Comparison of ENCODE assay signal across 8 cellular contexts in the genomic region with DNA sequence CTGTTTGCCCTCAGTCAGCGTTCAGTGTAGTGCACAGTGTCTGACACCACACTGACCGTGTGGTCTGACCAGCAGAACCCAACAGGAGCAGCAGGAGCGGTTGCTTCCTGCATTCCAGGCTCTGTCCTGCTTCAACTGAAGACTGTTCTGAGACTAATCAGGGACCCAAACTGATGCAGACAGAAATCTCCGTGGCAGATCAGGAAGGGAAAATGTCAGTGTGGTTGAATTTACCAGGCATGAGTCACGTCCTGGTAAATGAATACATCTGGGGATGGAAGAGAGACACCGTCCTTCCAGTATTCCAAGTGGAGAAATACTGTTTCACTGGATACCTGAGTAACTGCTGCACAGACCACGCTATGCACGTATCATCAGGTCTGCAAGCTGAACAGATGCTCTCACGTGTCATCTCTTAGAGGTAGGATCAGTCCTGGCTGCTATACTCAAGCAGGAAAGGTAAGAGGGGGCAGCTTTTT.
DNase-seq lines count a peak whose midpoint lies in the region; ATAC-seq, FAIRE-seq and TF ChIP-seq lines count a peak whose summit lies in the region.

No MANE protein-coding gene starts in this region.

- peak; percentile 94 for FAIRE-seq in endothelial cell of umbilical vein (lab: Jason Lieb, UNC)

- CTCF ChIA-PET in BJ (lab: Yijun Ruan, JAX), result interaction anchor here (0.9 to 1.2 kb wide), 4 partner anchors 10 to 292 kb away, joined by 3 to 4 read pairs (median 3); no protein-coding TSS in a partner anchor
- CTCF ChIA-PET in endothelial cell of umbilical vein (lab: Charles Lee), result interaction anchor here (0.6 to 4.3 kb wide), 9 partner anchors 11 to 262 kb away, joined by 3 to 18 read pairs (median 3); no protein-coding TSS in a partner anchor

- intact Hi-C loops in endothelial cell of umbilical vein (cut with micrococcal nuclease), result loop anchor here (1.0 to 2.0 kb wide), 5 partner anchors 13 to 224 kb away; partner anchors contain the start of gene EPAS1
- intact Hi-C loops in mucosa of descending colon (cut with DNase I, micrococcal nuclease), result no loop called here

- peak overlapping the region; percentile 91 for H3K4me2 ChIP-seq in endothelial cell of umbilical vein (ENCODE audit: insufficient read depth, low read length)

- ATAC-seq in mucosa of descending colon, result peak; percentile 13
- no peak for ATAC-seq in HG03045 (IDR thresholded peaks at IDR 0.05; ENCODE audit: unreplicated experiment)
- no peak for ATAC-seq in HG03196 (IDR thresholded peaks at IDR 0.05; ENCODE audit: unreplicated experiment)
- ATAC-seq in GM19023 (IDR thresholded peaks at IDR 0.05; ENCODE audit: unreplicated experiment), result no peak

- dilution Hi-C loops in endothelial cell of umbilical vein (cut with MboI; ENCODE audit: extremely low pct_ligation_motif_present, low sequenced_read_pairs), result no loop called here

- no peak overlapping the region for H2AFZ ChIP-seq in endothelial cell of umbilical vein (ENCODE audit: low read depth, low read length)

- peak overlapping the region; percentile 13; the same call in 1 of the 2 replicates for H3K4me3 ChIP-seq in BJ (ENCODE audit: low read depth, low read length)
- peak overlapping the region; percentile 13 to 88 (median 27) for H3K4me3 ChIP-seq in endothelial cell of umbilical vein (replicated peaks in 1 of 3; ENCODE audit: insufficient read depth in 1 of 3, low read depth in 1 of 3, low read length in 3 of 3)
- H3K4me3 ChIP-seq in mucosa of descending colon, result no peak overlapping the region

- no peaks in the 10 kb centered on the region for H3K9me3 ChIP-seq in endothelial cell of umbilical vein (replicated peaks; ENCODE audit: control insufficient read depth, insufficient read depth, low read length)
- no peaks in the 10 kb centered on the region for H3K9me3 ChIP-seq in mucosa of descending colon

- H3K27ac ChIP-seq in endothelial cell of umbilical vein (ENCODE audit: insufficient read depth, low read depth, low read length), result peak overlapping the region; percentile 84

- no peaks in the 10 kb centered on the region for H3K27me3 ChIP-seq in BJ (ENCODE audit: control insufficient read depth, insufficient read depth, low read length)
- H3K27me3 ChIP-seq in endothelial cell of umbilical vein (ENCODE audit: control insufficient read depth in 2 of 2, insufficient read depth in 2 of 2, low read length in 2 of 2), result no peaks in the 10 kb centered on the region

- H4K20me1 ChIP-seq in endothelial cell of umbilical vein (replicated peaks; ENCODE audit: control insufficient read depth, extremely low read depth, insufficient read depth, low read length), result no peaks in the 10 kb centered on the region

- peak; percentile 65 for TF ChIP-seq POLR2A in endothelial cell of umbilical vein (IDR thresholded peaks at IDR 0.05; ENCODE audit: low read depth, low read length)

- TF ChIP-seq CTCF in BJ (IDR thresholded peaks at IDR 0.05; ENCODE audit: insufficient read depth, low read depth, low read length), result no peak
- TF ChIP-seq CTCF in endothelial cell of umbilical vein (IDR thresholded peaks at IDR 0.05; ENCODE audit: extremely low read depth in 1 of 2, insufficient read depth in 1 of 2, low read depth in 1 of 2, low read length in 2 of 2), result no peak
- TF ChIP-seq CTCF in mucosa of descending colon (IDR thresholded peaks at IDR 0.05), result no peak

- POLR2A ChIA-PET in BJ (lab: Charles Lee), result no interaction called here
- POLR2A ChIA-PET in endothelial cell of umbilical vein (lab: Charles Lee), result no interaction called here

- H3K79me2 ChIP-seq in endothelial cell of umbilical vein (ENCODE audit: control insufficient read depth, insufficient read depth, low read length), result peaks cover 32% of the 10 kb centered on the region

- H3K9ac ChIP-seq in endothelial cell of umbilical vein (replicated peaks; ENCODE audit: extremely low read depth, insufficient read depth, low read length), result peak overlapping the region; percentile 98

- H3K4me1 ChIP-seq in endothelial cell of umbilical vein (ENCODE audit: control insufficient read depth, extremely low read depth, insufficient read depth, low read length), result peaks cover 71% of the 10 kb centered on the region
- H3K4me1 ChIP-seq in mucosa of descending colon (ENCODE audit: low read depth), result no peaks in the 10 kb centered on the region

- H3K9me1 ChIP-seq in endothelial cell of umbilical vein (replicated peaks; ENCODE audit: control insufficient read depth, extremely low read depth, insufficient read depth, low read length), result no peaks in the 10 kb centered on the region

- no TSS peak for BruUV-seq in endothelial cell of umbilical vein (replicated peaks; lab: Mats Ljungman, UMichigan)

- H3K36me3 ChIP-seq in BJ (ENCODE audit: control insufficient read depth, insufficient read depth, low read length) (no peaks in the 10 kb centered on the region), endothelial cell of umbilical vein (ENCODE audit: control insufficient read depth in 2 of 2, extremely low read depth in 1 of 2, insufficient read depth in 2 of 2, low read length in 2 of 2) (no peaks in the 10 kb centered on the region), mucosa of descending colon (ENCODE audit: low read depth) (no peaks in the 10 kb centered on the region)

- DNase-seq in BJ (ENCODE audit: low read depth) (peak; percentile 98), NCI-H226 (peak; percentile 94), endothelial cell of umbilical vein (ENCODE audit: low read depth, low spot score) (peak; percentile 97), mucosa of descending colon (no peak), NCI-H345 treated with DMSO at 0.1 percent for 48 hours (lab: John Stamatoyannopoulos, UW; ENCODE audit: unreplicated experiment) (no peak)

TF ChIP-seq in endothelial cell of umbilical vein, 7 proteins besides CTCF, POLR2A, EP300 and RAD21:
- TF ChIP-seq GATA2 (IDR thresholded peaks at IDR 0.05; ENCODE audit: insufficient read depth, insufficient read length, low read depth, low read length), result peak; percentile 98
- no peak for TF ChIP-seq MAX (IDR thresholded peaks at IDR 0.05; ENCODE audit: insufficient read depth, insufficient read length)
- TF ChIP-seq FOS (IDR thresholded peaks at IDR 0.05; ENCODE audit: borderline replicate concordance, insufficient read depth, low read length), result peak; percentile 94
- TF ChIP-seq EZH2 (IDR thresholded peaks at IDR 0.05; ENCODE audit: borderline replicate concordance, low read depth, low read length, severe bottlenecking), result no peak
- TF ChIP-seq POLR2AphosphoS5 (IDR thresholded peaks at IDR 0.05; ENCODE audit: insufficient read depth, low read depth, low read length), result peak; percentile 92
- TF ChIP-seq JUN (IDR thresholded peaks at IDR 0.05; ENCODE audit: borderline replicate concordance, insufficient read depth, insufficient read length, low read depth), result peak; percentile 97
- peak; percentile 52 for TF ChIP-seq MYC (IDR thresholded peaks at IDR 0.05; ENCODE audit: low read depth, low read length)
TF ChIP-seq in endothelial cell of umbilical vein: peak in this region for 5.

Comparison
In these comparisons a context has a peak if more than half of its experiments do, and no peak if none do; other contexts are left out.
1. DNase-seq: peak in BJ (single experiment), NCI-H226 (single experiment) and endothelial cell of umbilical vein (single experiment); none in mucosa of descending colon (0 of 3) and NCI-H345 treated with DMSO at 0.1 percent for 48 hours (single experiment).